Comparison of ENCODE assay signal across 10 cellular contexts in genomic region chr7:139321071-139321745, GRCh38. TPM values are rescaled to one million over a fixed set of nuclear protein-coding genes. Genes with fewer than 3 reads are reported as not detected.
DNase-seq lines count a peak whose midpoint lies in the region; ATAC-seq and TF ChIP-seq lines count a peak whose summit lies in the region.
"Had no signal": no experiment of that assay in that cellular context is flagged by ENCODE, and none has a peak within 500 bp of the region (broad histone marks: within the 10 kb centered on the region; RNA-seq: fewer than 3 reads in every experiment).

No MANE protein-coding gene starts in this region.

- TF ChIP-seq CTCF in Caco-2 (IDR thresholded peaks at IDR 0.05; ENCODE audit: insufficient read depth in 1 of 2, low read depth in 1 of 2, low read length in 1 of 2, severe bottlenecking in 1 of 2, unreplicated experiment in 1 of 2) (peak; percentile 24 to 38), HEK293 (tag by site-specific recombination; IDR thresholded peaks at IDR 0.05) (0 out of 2 replicates have a peak, but pooled peaks have one; percentile 8), VCaP (conservative IDR thresholded peaks at IDR 0.05) (peak; percentile 56)

- ATAC-seq in sciatic nerve: no peak
- ATAC-seq in HG02970 (IDR thresholded peaks at IDR 0.05; ENCODE audit: low FRiP score, unreplicated experiment): no peak
- no peak for ATAC-seq in GM18868 (IDR thresholded peaks at IDR 0.05; ENCODE audit: unreplicated experiment)

- H3K27ac ChIP-seq in HEK293 (ENCODE audit: extremely low read depth, low read depth, low read length): no peak overlapping the region
- peak overlapping the region; percentile 98; the same call in 1 of the 2 replicates for H3K27ac ChIP-seq in VCaP

- H3K36me3 ChIP-seq in Caco-2 (ENCODE audit: control insufficient read depth, insufficient read depth, low read length) (no peaks in the 10 kb centered on the region), HEK293 (ENCODE audit: control insufficient read depth in 2 of 2, insufficient read depth in 1 of 2, low read length in 2 of 2) (no peaks in the 10 kb centered on the region)

- intact Hi-C loops in Caco-2 (cut with micrococcal nuclease; ENCODE audit: unreplicated experiment): no loop called here
- intact Hi-C loops in sciatic nerve (cut with DNase I): no loop called here

- no peaks in the 10 kb centered on the region for H3K9me3 ChIP-seq in Caco-2
- H3K9me3 ChIP-seq in HEK293 (ENCODE audit: control insufficient read depth, insufficient read depth, low read depth, low read length): no peaks in the 10 kb centered on the region

- POLR2A ChIA-PET in Caco-2 (lab: Charles Lee) (no interaction called here), HEK293 (lab: Yijun Ruan, JAX) (interaction anchor here (0.6 kb wide), 1 partner anchor 13 kb away, joined by 3 read pairs; no protein-coding TSS in a partner anchor)

- H3K4me3 ChIP-seq in Caco-2 (ENCODE audit: low read depth, low read length) (no peak overlapping the region), HEK293 (ENCODE audit: low read depth, low read length) (no peak overlapping the region)

- peaks cover 5% of the 10 kb centered on the region for H3K36me3 Mint-ChIP-seq in Caco-2 (ENCODE audit: insufficient read depth, unreplicated experiment)
- H3K36me3 Mint-ChIP-seq: activated naive CD8-positive, alpha-beta T cell had no signal

- H3K27ac Mint-ChIP-seq in Caco-2 (ENCODE audit: unreplicated experiment): no peak overlapping the region
- H3K27ac Mint-ChIP-seq: activated naive CD8-positive, alpha-beta T cell had no signal

- DNase-seq in Caco-2: peak; percentile 46 to 49
- DNase-seq in kidney tubule cell (ENCODE audit: low spot score): peak; percentile 23
- DNase-seq in sciatic nerve (ENCODE audit: low spot score): no peak
- no peak for DNase-seq in activated CD4-positive, alpha-beta T cell treated with anti-CD3 and anti-CD28 coated beads, Interleukin-2, amount 50 U/mL, for 48 hours
- DNase-seq: kidney glomerular epithelial cell had no signal

- H3K27me3 Mint-ChIP-seq in Caco-2 (ENCODE audit: insufficient read depth, unreplicated experiment): no peaks in the 10 kb centered on the region
- H3K27me3 Mint-ChIP-seq: activated naive CD8-positive, alpha-beta T cell had no signal

- peaks cover 16% of the 10 kb centered on the region for H3K4me1 ChIP-seq in Caco-2
- no peaks in the 10 kb centered on the region for H3K4me1 ChIP-seq in HEK293 (ENCODE audit: control insufficient read depth, insufficient read depth, low read length)

- CTCF ChIA-PET in Caco-2 (lab: Charles Lee): interaction anchor here (0.8 to 1.5 kb wide), 3 partner anchors 19 to 110 kb away, joined by 4 to 13 read pairs (median 8); no protein-coding TSS in a partner anchor
- CTCF ChIA-PET in HEK293 (lab: Yijun Ruan, JAX): interaction anchor here (0.6 to 1.4 kb wide), 8 partner anchors 8 to 994 kb away, joined by 3 to 4 read pairs (median 4); no protein-coding TSS in a partner anchor

- no peak overlapping the region for H3K4me3 Mint-ChIP-seq in Caco-2 (ENCODE audit: unreplicated experiment)
- H3K4me3 Mint-ChIP-seq: activated naive CD8-positive, alpha-beta T cell had no signal

- no peaks in the 10 kb centered on the region for H3K9me3 Mint-ChIP-seq in Caco-2 (ENCODE audit: unreplicated experiment)

- peaks cover 16% of the 10 kb centered on the region for H3K4me1 Mint-ChIP-seq in Caco-2 (ENCODE audit: low read depth, unreplicated experiment)

- no TSS peak for BruUV-seq in Caco-2 (replicated peaks; lab: Mats Ljungman, UMichigan)

- H3K27me3 ChIP-seq in Caco-2 (replicated peaks; ENCODE audit: control insufficient read depth, insufficient read depth, low read length): no peaks in the 10 kb centered on the region

TF ChIP-seq in HEK293, 187 proteins besides CTCF, POLR2A, EP300 and RAD21:
- TF ChIP-seq PBX3 (CRISPR knock-in tag; IDR thresholded peaks at IDR 0.05) (no peak), ZNF701 (tag by site-specific recombination; IDR thresholded peaks at IDR 0.05) (no peak), ZEB2 (tag by site-specific recombination; IDR thresholded peaks at IDR 0.05) (no peak), PATZ1 (tag by site-specific recombination; IDR thresholded peaks at IDR 0.05) (no peak), ZNF266 (tag by site-specific recombination; IDR thresholded peaks at IDR 0.05; ENCODE audit: low read depth) (no peak), ZNF654 (tag by site-specific recombination; IDR thresholded peaks at IDR 0.05; ENCODE audit: low read depth) (peak; percentile 43), ZNF23 (tag by site-specific recombination; IDR thresholded peaks at IDR 0.05; ENCODE audit: borderline replicate concordance) (no peak), ZNF571 (tag by site-specific recombination; IDR thresholded peaks at IDR 0.05) (no peak), ZNF530 (tag by site-specific recombination; IDR thresholded peaks at IDR 0.05; ENCODE audit: low read depth) (no peak), ZNF600 (tag by site-specific recombination; IDR thresholded peaks at IDR 0.05) (peak; percentile 84), ZNF140 (tag by site-specific recombination; IDR thresholded peaks at IDR 0.05) (no peak), ZNF791 (tag by site-specific recombination; IDR thresholded peaks at IDR 0.05) (no peak), ZNF239 (tag by site-specific recombination; IDR thresholded peaks at IDR 0.05) (no peak), ZNF529 (tag by site-specific recombination; IDR thresholded peaks at IDR 0.05; ENCODE audit: insufficient replicate concordance) (no peak)

RNA-seq across cellular contexts. Expression of gene FMC1, which starts 19.9 kb away (rescaled TPM):
- total RNA-seq in Caco-2 (2022) (8.7 and 15.1 TPM in 2 replicates), sciatic nerve (15.2 TPM)

RNA-seq across cellular contexts. Expression of gene LUC7L2, which starts 38.5 kb away (rescaled TPM):
- total RNA-seq in Caco-2 (2022): 74.2 and 75.8 TPM in 2 replicates
- 144 TPM for total RNA-seq in sciatic nerve

Comparison
In these comparisons a context has a peak if more than half of its experiments do, and no peak if none do; other contexts are left out.
1. DNase-seq: peak in Caco-2 (2 of 2) and kidney tubule cell (single experiment); none in sciatic nerve (single experiment) and activated CD4-positive, alpha-beta T cell treated with anti-CD3 and anti-CD28 coated beads, Interleukin-2, amount 50 U/mL, for 48 hours (0 of 2).
2. Peak in every context shown above with its lines, with median percentiles within 50 percentile points of each other: CTCF ChIP-seq.